ENCODE assay signal across 16 cellular contexts in the genomic region with DNA sequence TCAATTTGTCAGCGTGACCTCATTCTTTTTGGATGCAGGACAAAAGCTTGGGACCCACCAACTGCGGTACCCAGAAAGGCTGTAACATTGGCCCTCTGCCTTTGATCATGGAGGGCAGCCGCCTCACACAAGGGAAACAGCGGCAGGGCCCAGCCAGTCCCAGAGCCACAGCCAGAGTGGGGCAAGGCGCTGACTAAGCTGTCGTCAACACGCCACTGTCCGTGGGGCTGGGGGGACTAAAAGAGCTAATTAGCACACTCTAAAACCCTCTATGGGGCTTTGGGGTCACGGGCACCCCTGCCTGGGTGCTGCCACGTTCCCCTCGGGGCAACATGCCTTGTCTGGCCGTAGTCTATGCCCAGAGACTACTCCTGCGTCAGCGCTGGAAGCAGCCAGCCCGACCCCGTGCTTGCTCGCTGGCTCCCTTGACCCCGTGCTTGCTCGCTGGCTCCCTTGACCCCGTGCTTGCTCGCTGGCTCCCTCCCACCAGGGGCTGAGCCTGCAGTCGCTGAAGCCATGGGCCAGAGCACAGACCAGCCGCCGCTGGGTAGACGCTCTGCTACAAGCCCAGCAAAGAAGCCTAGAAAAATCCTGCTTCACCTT.
DNase-seq lines count a peak whose midpoint lies in the region; ATAC-seq and TF ChIP-seq lines count a peak whose summit lies in the region.
"Had no signal": no experiment of that assay in that cellular context is flagged by ENCODE, and none has a peak within 500 bp of the region (broad histone marks: within the 10 kb centered on the region; RNA-seq: fewer than 3 reads in every experiment).

No MANE protein-coding gene starts in this region.

- H3K36me3 Mint-ChIP-seq in endodermal cell (ENCODE audit: low read depth), result no peaks in the 10 kb centered on the region
- no peaks in the 10 kb centered on the region for H3K36me3 Mint-ChIP-seq in endothelial cell (ENCODE audit: low read depth, unreplicated experiment)
- H3K36me3 Mint-ChIP-seq: CD4-positive, CD25-positive, alpha-beta regulatory T cell had no signal

- H3K27ac Mint-ChIP-seq in endodermal cell (no peak overlapping the region), endothelial cell (ENCODE audit: unreplicated experiment) (no peak overlapping the region)
- H3K27ac Mint-ChIP-seq: CD4-positive, CD25-positive, alpha-beta regulatory T cell had no signal

- H3K27ac ChIP-seq in endodermal cell (ENCODE audit: low read depth, low read length) (no peak overlapping the region), upper lobe of right lung (no peak overlapping the region)
- H3K27ac ChIP-seq: BLaER1, HL-60 had no signal

- 93 to 95% methylated on average over 10 to 25 of the region's 25 CpGs for WGBS in endodermal cell (ENCODE audit: insufficient coverage in 1 of 2, insufficient read length in 1 of 2), 2 experiments

- ATAC-seq in upper lobe of right lung (no peak), GM18511 (IDR thresholded peaks at IDR 0.05; ENCODE audit: unreplicated experiment) (no peak), GM19023 (IDR thresholded peaks at IDR 0.05; ENCODE audit: unreplicated experiment) (no peak)
- ATAC-seq: HCT116 had no signal

- no peaks in the 10 kb centered on the region for H3K4me1 ChIP-seq in endodermal cell (ENCODE audit: control insufficient read depth, insufficient read depth, low read length)
- no peaks in the 10 kb centered on the region for H3K4me1 ChIP-seq in upper lobe of right lung
- H3K4me1 ChIP-seq: BLaER1 had no signal

- intact Hi-C loops in upper lobe of right lung (cut with DNase I), result no loop called here

- H3K9me3 ChIP-seq in endodermal cell (ENCODE audit: control insufficient read depth, low read length) (no peaks in the 10 kb centered on the region), upper lobe of right lung (no peaks in the 10 kb centered on the region)
- H3K9me3 ChIP-seq: BLaER1 had no signal

- no peaks in the 10 kb centered on the region for H3K36me3 ChIP-seq in endodermal cell (ENCODE audit: control insufficient read depth, insufficient read depth, low read length)
- H3K36me3 ChIP-seq in upper lobe of right lung, result no peaks in the 10 kb centered on the region
- H3K36me3 ChIP-seq: BLaER1 had no signal

- H3K4me1 Mint-ChIP-seq in endodermal cell (no peaks in the 10 kb centered on the region), endothelial cell (ENCODE audit: unreplicated experiment) (no peaks in the 10 kb centered on the region)
- H3K4me1 Mint-ChIP-seq: CD4-positive, CD25-positive, alpha-beta regulatory T cell had no signal

- no peaks in the 10 kb centered on the region for H3K9me3 Mint-ChIP-seq in endodermal cell
- no peaks in the 10 kb centered on the region for H3K9me3 Mint-ChIP-seq in endothelial cell (ENCODE audit: unreplicated experiment)

- DNase-seq in activated gamma-delta T cell (lab: John Stamatoyannopoulos, UW) (peak; percentile 7), activated gamma-delta T cell treated with Interleukin-2 at 50 U/mL for 16 hours (no peak), endodermal cell (peak; percentile 43), retina (peak; percentile 2), upper lobe of right lung (peak; percentile 59), endothelial cell (ENCODE audit: low spot score) (no peak)
- DNase-seq: 8988T; AML-193; CD4-positive, CD25-positive, alpha-beta regulatory T cell; DMS53; GF-D8 had no signal

- H3K27me3 Mint-ChIP-seq in endodermal cell (ENCODE audit: insufficient read depth) (no peaks in the 10 kb centered on the region), endothelial cell (ENCODE audit: unreplicated experiment) (peaks cover 4% of the 10 kb centered on the region)
- H3K27me3 Mint-ChIP-seq: CD4-positive, CD25-positive, alpha-beta regulatory T cell had no signal

- H3K27me3 ChIP-seq in endodermal cell (ENCODE audit: control insufficient read depth, insufficient read depth, low read length, poor library complexity, severe bottlenecking), result no peaks in the 10 kb centered on the region
- no peaks in the 10 kb centered on the region for H3K27me3 ChIP-seq in upper lobe of right lung
- H3K27me3 ChIP-seq: BLaER1 had no signal

- H3K4me3 Mint-ChIP-seq in endodermal cell (no peak overlapping the region), endothelial cell (ENCODE audit: unreplicated experiment) (no peak overlapping the region)
- H3K4me3 Mint-ChIP-seq: CD4-positive, CD25-positive, alpha-beta regulatory T cell had no signal

- no peak overlapping the region for H3K9ac ChIP-seq in endodermal cell (ENCODE audit: extremely low read depth, low read length, poor library complexity, severe bottlenecking)
- H3K9ac ChIP-seq: BLaER1 had no signal

- TF ChIP-seq CTCF in endodermal cell (conservative IDR thresholded peaks at IDR 0.05), result no peak
- no peak for TF ChIP-seq CTCF in upper lobe of right lung (IDR thresholded peaks at IDR 0.05)
- TF ChIP-seq CTCF in endothelial cell (IDR thresholded peaks at IDR 0.05; ENCODE audit: unreplicated experiment), result no peak

- H3K4me3 ChIP-seq in endodermal cell (ENCODE audit: low read length) (no peak overlapping the region), upper lobe of right lung (no peak overlapping the region)
- H3K4me3 ChIP-seq: BLaER1 had no signal

Comparison
In these comparisons a context has a peak if more than half of its experiments do, and no peak if none do; other contexts are left out.
1. DNase-seq: peak in activated gamma-delta T cell (single experiment), endodermal cell (single experiment), retina (single experiment) and upper lobe of right lung (single experiment); none in activated gamma-delta T cell treated with Interleukin-2 at 50 U/mL for 16 hours (single experiment) and endothelial cell (single experiment).